Comparison of ENCODE assay signal across 8 cellular contexts in genomic region chr2:113910110-113910717, GRCh38. TPM values are rescaled to one million over a fixed set of nuclear protein-coding genes. Genes with fewer than 3 reads are reported as not detected.
DNase-seq lines count a peak whose midpoint lies in the region; ATAC-seq, FAIRE-seq and TF ChIP-seq lines count a peak whose summit lies in the region.

No MANE protein-coding gene starts in this region.

- peaks cover 38% of the 10 kb centered on the region for H3K36me3 Mint-ChIP-seq in activated CD4-positive, alpha-beta T cell treated with anti-CD3 and anti-CD28 coated beads, Interleukin-2, amount 10 ng/mL, durations not matched to agents 24 days and 14 days (ENCODE audit: low read depth)

- no peak for TF ChIP-seq POLR2A in lower leg skin (IDR thresholded peaks at IDR 0.05)

- peaks cover 51% of the 10 kb centered on the region for H3K4me1 Mint-ChIP-seq in activated CD4-positive, alpha-beta T cell treated with anti-CD3 and anti-CD28 coated beads, Interleukin-2, amount 10 ng/mL, durations not matched to agents 24 days and 14 days

- TF ChIP-seq CTCF in lower leg skin (IDR thresholded peaks at IDR 0.05): no peak

- H3K27me3 Mint-ChIP-seq in activated CD4-positive, alpha-beta T cell treated with anti-CD3 and anti-CD28 coated beads, Interleukin-2, amount 10 ng/mL, durations not matched to agents 24 days and 14 days: no peaks in the 10 kb centered on the region

- H3K9me3 Mint-ChIP-seq in activated CD4-positive, alpha-beta T cell treated with anti-CD3 and anti-CD28 coated beads, Interleukin-2, amount 10 ng/mL, durations not matched to agents 24 days and 14 days: no peaks in the 10 kb centered on the region

- no peak overlapping the region for H3K4me3 ChIP-seq in lower leg skin (ENCODE audit: low read depth, poor library complexity, severe bottlenecking)

- peak; percentile 68 for DNase-seq in activated CD4-positive, alpha-beta T cell treated with anti-CD3 and anti-CD28 coated beads, Interleukin-2, amount 10 ng/mL, durations not matched to agents 24 days and 14 days
- DNase-seq in glomerular visceral epithelial cell (ENCODE audit: extremely low spot score) (peak; percentile 31), frontal cortex (ENCODE audit: low spot score in 2 of 2) (no peak), DMS114 treated with DMSO at 0.1 percent for 48 hours (lab: John Stamatoyannopoulos, UW; ENCODE audit: unreplicated experiment) (no peak), NCI-H2081 (lab: John Stamatoyannopoulos, UW) (no peak), lower leg skin (ENCODE audit: low spot score in 2 of 2) (no peak)
- peak; percentile 44 to 78 for DNase-seq in stimulated activated CD8-positive, alpha-beta memory T cell treated with anti-CD3 and anti-CD28 coated beads, Interleukin-15, amount 100 ng/mL, for 4 hours (ENCODE audit: low read depth in 2 of 2)

- H3K4me3 Mint-ChIP-seq in activated CD4-positive, alpha-beta T cell treated with anti-CD3 and anti-CD28 coated beads, Interleukin-2, amount 10 ng/mL, durations not matched to agents 24 days and 14 days: peak overlapping the region; percentile 6

- intact Hi-C loops in activated CD4-positive, alpha-beta T cell treated with anti-CD3 and anti-CD28 coated beads, Interleukin-2, amount 10 ng/mL, durations not matched to agents 24 days and 14 days (cut with micrococcal nuclease): loop anchor here (2.0 kb wide), 1 partner anchor 15 kb away; no protein-coding TSS in a partner anchor
- intact Hi-C loops in lower leg skin (cut with DNase I; ENCODE audit: low total_unique reads): no loop called here

- WGBS in lower leg skin, 2 donors: 90% methylated on average over 5 of the region's 5 CpGs

- no peak for FAIRE-seq in frontal cortex (lab: Jason Lieb, UNC)

- H3K27ac Mint-ChIP-seq in activated CD4-positive, alpha-beta T cell treated with anti-CD3 and anti-CD28 coated beads, Interleukin-2, amount 10 ng/mL, durations not matched to agents 24 days and 14 days: peak overlapping the region; percentile 88

- ATAC-seq in GM21619 (IDR thresholded peaks at IDR 0.05; ENCODE audit: unreplicated experiment): peak; percentile 39

RNA-seq across cellular contexts. Expression of gene ACTR3, which starts 20.3 kb away (rescaled TPM):
- total RNA-seq in activated CD4-positive, alpha-beta T cell treated with anti-CD3 and anti-CD28 coated beads, Interleukin-2, amount 10 ng/mL, durations not matched to agents 24 days and 14 days: 452 and 460 TPM in 2 replicates
- total RNA-seq in frontal cortex: 99.9 TPM
- 100 to 1,000 TPM in 3 of 4 donors, 10 to 100 TPM in 1; 92.5 to 154 (median 115) TPM for total RNA-seq in lower leg skin

Comparison
In these comparisons a context has a peak if more than half of its experiments do, and no peak if none do; other contexts are left out.
1. DNase-seq: peak in activated CD4-positive, alpha-beta T cell treated with anti-CD3 and anti-CD28 coated beads, Interleukin-2, amount 10 ng/mL, durations not matched to agents 24 days and 14 days (single experiment), glomerular visceral epithelial cell (single experiment) and stimulated activated CD8-positive, alpha-beta memory T cell treated with anti-CD3 and anti-CD28 coated beads, Interleukin-15, amount 100 ng/mL, for 4 hours (2 of 2); none in frontal cortex (0 of 2), DMS114 treated with DMSO at 0.1 percent for 48 hours (single experiment), NCI-H2081 (0 of 2) and lower leg skin (0 of 2).